ENCODE assay signal across 8 cellular contexts in genomic region chr19:4068058-4068966, GRCh38. TPM values are rescaled to one million over a fixed set of nuclear protein-coding genes. Genes with fewer than 3 reads are reported as not detected.
A peak's percentile ranks its signal among the peaks of the same experiment; 100 is the strongest.
DNase-seq lines count a peak whose midpoint lies in the region; ATAC-seq and TF ChIP-seq lines count a peak whose summit lies in the region.

No MANE protein-coding gene starts in this region.

- H3K27me3 ChIP-seq in adipocyte (replicated peaks; ENCODE audit: control insufficient read depth, insufficient read depth, low read length) (no peaks in the 10 kb centered on the region), lower lobe of right lung (ENCODE audit: low read depth) (no peaks in the 10 kb centered on the region)

- H3K36me3 ChIP-seq in adipocyte (ENCODE audit: control insufficient read depth, insufficient read depth, low read length, severe bottlenecking) (no peaks in the 10 kb centered on the region), lower lobe of right lung (no peaks in the 10 kb centered on the region)

- peak overlapping the region; percentile 94 for H3K27ac Mint-ChIP-seq in activated naive CD4-positive, alpha-beta T cell treated with anti-CD3 and anti-CD28 coated beads, Interleukin-2, amount 10 ng/mL, durations not matched to agents 7 days and 5 days
- peak overlapping the region; percentile 89 for H3K27ac Mint-ChIP-seq in type B pancreatic cell

- ATAC-seq in lower lobe of right lung, result no peak
- ATAC-seq in HG03521 (IDR thresholded peaks at IDR 0.05; ENCODE audit: unreplicated experiment), result no peak

- H3K27ac ChIP-seq in lower lobe of right lung, result peak overlapping the region; percentile 94

- peaks cover 11% of the 10 kb centered on the region for H3K4me1 ChIP-seq in adipocyte (ENCODE audit: control insufficient read depth, insufficient read depth, low read length)
- peaks cover 30% of the 10 kb centered on the region for H3K4me1 ChIP-seq in lower lobe of right lung

- TF ChIP-seq CTCF in lower lobe of right lung (IDR thresholded peaks at IDR 0.05) (no peak), type B pancreatic cell (conservative IDR thresholded peaks at IDR 0.05) (no peak)

- intact Hi-C loops in lower lobe of right lung (cut with DNase I), result no loop called here

- CTCF ChIA-PET in activated naive CD4-positive, alpha-beta T cell treated with anti-CD3 and anti-CD28 coated beads, Interleukin-2, amount 10 ng/mL, durations not matched to agents 7 days and 5 days (lab: Charles Lee), result no interaction called here

- H3K9me3 ChIP-seq in adipocyte (ENCODE audit: control insufficient read depth, low read length) (no peaks in the 10 kb centered on the region), lower lobe of right lung (no peaks in the 10 kb centered on the region)

- H3K4me3 Mint-ChIP-seq in activated naive CD4-positive, alpha-beta T cell treated with anti-CD3 and anti-CD28 coated beads, Interleukin-2, amount 10 ng/mL, durations not matched to agents 7 days and 5 days, result peak overlapping the region; percentile 82
- peak overlapping the region; percentile 88 for H3K4me3 Mint-ChIP-seq in type B pancreatic cell

- peaks cover 3% of the 10 kb centered on the region for H3K27me3 Mint-ChIP-seq in activated naive CD4-positive, alpha-beta T cell treated with anti-CD3 and anti-CD28 coated beads, Interleukin-2, amount 10 ng/mL, durations not matched to agents 7 days and 5 days
- peaks cover 18% of the 10 kb centered on the region for H3K27me3 Mint-ChIP-seq in type B pancreatic cell

- H3K36me3 Mint-ChIP-seq in activated naive CD4-positive, alpha-beta T cell treated with anti-CD3 and anti-CD28 coated beads, Interleukin-2, amount 10 ng/mL, durations not matched to agents 7 days and 5 days, result peaks cover 6% of the 10 kb centered on the region
- H3K36me3 Mint-ChIP-seq in type B pancreatic cell, result no peaks in the 10 kb centered on the region

- H3K9ac ChIP-seq in adipocyte (ENCODE audit: low read length), result peak overlapping the region; percentile 80

- no peak for DNase-seq in activated naive CD4-positive, alpha-beta T cell treated with anti-CD3 and anti-CD28 coated beads, Interleukin-2, amount 10 ng/mL, durations not matched to agents 7 days and 5 days
- DNase-seq in activated naive CD4-positive, alpha-beta T cell treated with Interleukin-2 at 50 U/mL for 16 hours, result no peak
- no peak for DNase-seq in adipocyte (ENCODE audit: low read depth)
- DNase-seq in lower lobe of right lung, result peak; percentile 54
- DNase-seq in type B pancreatic cell (ENCODE audit: extremely low spot score, unreplicated experiment), result no peak
- no peak for DNase-seq in SKM-1 (lab: John Stamatoyannopoulos, UW; ENCODE audit: unreplicated experiment)
- no peak for DNase-seq in stimulated activated CD4-positive, alpha-beta T cell treated with anti-CD3 and anti-CD28 coated beads, Interleukin-1b, Interleukin-23, amount 100 ng/mL, for 48 hours

- peaks cover 38% of the 10 kb centered on the region for H3K4me1 Mint-ChIP-seq in activated naive CD4-positive, alpha-beta T cell treated with anti-CD3 and anti-CD28 coated beads, Interleukin-2, amount 10 ng/mL, durations not matched to agents 7 days and 5 days
- H3K4me1 Mint-ChIP-seq in type B pancreatic cell (ENCODE audit: unreplicated experiment), result peaks cover 9% of the 10 kb centered on the region

- peak overlapping the region; percentile 75 for H3K4me3 ChIP-seq in adipocyte (ENCODE audit: low read length)
- peak overlapping the region; percentile 88 for H3K4me3 ChIP-seq in lower lobe of right lung

- H3K9me3 Mint-ChIP-seq in activated naive CD4-positive, alpha-beta T cell treated with anti-CD3 and anti-CD28 coated beads, Interleukin-2, amount 10 ng/mL, durations not matched to agents 7 days and 5 days, result no peaks in the 10 kb centered on the region
- H3K9me3 Mint-ChIP-seq in type B pancreatic cell, result no peaks in the 10 kb centered on the region

RNA-seq across cellular contexts. Expression of gene ZBTB7A, which starts 1.6 kb away (rescaled TPM):
- total RNA-seq in lower lobe of right lung (51.9 TPM), type B pancreatic cell (ENCODE audit: low replicate concordance) (21.0 and 31.0 TPM in 2 replicates)

RNA-seq across cellular contexts. Expression of gene MAP2K2, which starts 55.6 kb away (rescaled TPM):
- 125 TPM for total RNA-seq in lower lobe of right lung
- 144 TPM in 2 replicates for total RNA-seq in type B pancreatic cell (ENCODE audit: low replicate concordance)
